In genomic region chr17:60525624-60526514, GRCh38 we compare ENCODE assay signal across 1 cellular context.
TF ChIP-seq lines count a peak whose summit lies in the region.

A gene with protein sequence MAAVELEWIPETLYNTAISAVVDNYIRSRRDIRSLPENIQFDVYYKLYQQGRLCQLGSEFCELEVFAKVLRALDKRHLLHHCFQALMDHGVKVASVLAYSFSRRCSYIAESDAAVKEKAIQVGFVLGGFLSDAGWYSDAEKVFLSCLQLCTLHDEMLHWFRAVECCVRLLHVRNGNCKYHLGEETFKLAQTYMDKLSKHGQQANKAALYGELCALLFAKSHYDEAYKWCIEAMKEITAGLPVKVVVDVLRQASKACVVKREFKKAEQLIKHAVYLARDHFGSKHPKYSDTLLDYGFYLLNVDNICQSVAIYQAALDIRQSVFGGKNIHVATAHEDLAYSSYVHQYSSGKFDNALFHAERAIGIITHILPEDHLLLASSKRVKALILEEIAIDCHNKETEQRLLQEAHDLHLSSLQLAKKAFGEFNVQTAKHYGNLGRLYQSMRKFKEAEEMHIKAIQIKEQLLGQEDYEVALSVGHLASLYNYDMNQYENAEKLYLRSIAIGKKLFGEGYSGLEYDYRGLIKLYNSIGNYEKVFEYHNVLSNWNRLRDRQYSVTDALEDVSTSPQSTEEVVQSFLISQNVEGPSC (minus strand): TSS chr17:60526242. CDS start chr17:60525931, 311 bp downstream.

TF ChIP-seq in HepG2, 621 proteins besides CTCF, POLR2A, EP300 and RAD21 (continued from another document and continues in another):
- TF ChIP-seq, protein P1, sequence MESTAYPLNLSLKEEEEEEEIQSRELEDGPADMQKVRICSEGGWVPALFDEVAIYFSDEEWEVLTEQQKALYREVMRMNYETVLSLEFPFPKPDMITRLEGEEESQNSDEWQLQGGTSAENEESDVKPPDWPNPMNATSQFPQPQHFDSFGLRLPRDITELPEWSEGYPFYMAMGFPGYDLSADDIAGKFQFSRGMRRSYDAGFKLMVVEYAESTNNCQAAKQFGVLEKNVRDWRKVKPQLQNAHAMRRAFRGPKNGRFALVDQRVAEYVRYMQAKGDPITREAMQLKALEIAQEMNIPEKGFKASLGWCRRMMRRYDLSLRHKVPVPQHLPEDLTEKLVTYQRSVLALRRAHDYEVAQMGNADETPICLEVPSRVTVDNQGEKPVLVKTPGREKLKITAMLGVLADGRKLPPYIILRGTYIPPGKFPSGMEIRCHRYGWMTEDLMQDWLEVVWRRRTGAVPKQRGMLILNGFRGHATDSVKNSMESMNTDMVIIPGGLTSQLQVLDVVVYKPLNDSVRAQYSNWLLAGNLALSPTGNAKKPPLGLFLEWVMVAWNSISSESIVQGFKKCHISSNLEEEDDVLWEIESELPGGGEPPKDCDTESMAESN (CRISPR knock-in tag; conservative IDR thresholded peaks at IDR 0.05), result peak; percentile 90
- TF ChIP-seq CSRNP2 (CRISPR knock-in tag; conservative IDR thresholded peaks at IDR 0.05; ENCODE audit: low read depth), result no peak
- peak; percentile 89; the same call in 1 of the 2 replicates for TF ChIP-seq ZNF160 (CRISPR knock-in tag; IDR thresholded peaks at IDR 0.05)
- TF ChIP-seq, protein P2, sequence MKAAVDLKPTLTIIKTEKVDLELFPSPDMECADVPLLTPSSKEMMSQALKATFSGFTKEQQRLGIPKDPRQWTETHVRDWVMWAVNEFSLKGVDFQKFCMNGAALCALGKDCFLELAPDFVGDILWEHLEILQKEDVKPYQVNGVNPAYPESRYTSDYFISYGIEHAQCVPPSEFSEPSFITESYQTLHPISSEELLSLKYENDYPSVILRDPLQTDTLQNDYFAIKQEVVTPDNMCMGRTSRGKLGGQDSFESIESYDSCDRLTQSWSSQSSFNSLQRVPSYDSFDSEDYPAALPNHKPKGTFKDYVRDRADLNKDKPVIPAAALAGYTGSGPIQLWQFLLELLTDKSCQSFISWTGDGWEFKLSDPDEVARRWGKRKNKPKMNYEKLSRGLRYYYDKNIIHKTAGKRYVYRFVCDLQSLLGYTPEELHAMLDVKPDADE (CRISPR knock-in tag; IDR thresholded peaks at IDR 0.05), result peak; percentile 68; the same call in 1 of the 2 replicates
- TF ChIP-seq ZNF501 (CRISPR knock-in tag; IDR thresholded peaks at IDR 0.05), result peak; percentile 99
- peak; percentile 68 for TF ChIP-seq ISL2 (CRISPR knock-in tag; IDR thresholded peaks at IDR 0.05)
- no peak; the same call in 1 of the 2 replicates for TF ChIP-seq GABPA (IDR thresholded peaks at IDR 0.05; ENCODE audit: low read depth, low read length)
- peak; percentile 24 for TF ChIP-seq GABPA (CRISPR knock-in tag; IDR thresholded peaks at IDR 0.05; ENCODE audit: low read depth)
- 0 out of 2 replicates have a peak, but pooled peaks have one; percentile 26 for TF ChIP-seq THYN1 (CRISPR knock-in tag; IDR thresholded peaks at IDR 0.05; ENCODE audit: borderline replicate concordance, low read depth)
- no peak for TF ChIP-seq TCF7 (IDR thresholded peaks at IDR 0.05; ENCODE audit: low read depth)
- TF ChIP-seq, protein P3, sequence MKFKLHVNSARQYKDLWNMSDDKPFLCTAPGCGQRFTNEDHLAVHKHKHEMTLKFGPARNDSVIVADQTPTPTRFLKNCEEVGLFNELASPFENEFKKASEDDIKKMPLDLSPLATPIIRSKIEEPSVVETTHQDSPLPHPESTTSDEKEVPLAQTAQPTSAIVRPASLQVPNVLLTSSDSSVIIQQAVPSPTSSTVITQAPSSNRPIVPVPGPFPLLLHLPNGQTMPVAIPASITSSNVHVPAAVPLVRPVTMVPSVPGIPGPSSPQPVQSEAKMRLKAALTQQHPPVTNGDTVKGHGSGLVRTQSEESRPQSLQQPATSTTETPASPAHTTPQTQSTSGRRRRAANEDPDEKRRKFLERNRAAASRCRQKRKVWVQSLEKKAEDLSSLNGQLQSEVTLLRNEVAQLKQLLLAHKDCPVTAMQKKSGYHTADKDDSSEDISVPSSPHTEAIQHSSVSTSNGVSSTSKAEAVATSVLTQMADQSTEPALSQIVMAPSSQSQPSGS (CRISPR knock-in tag; IDR thresholded peaks at IDR 0.05), result peak; percentile 92
- TF ChIP-seq ZBTB8A (CRISPR knock-in tag; IDR thresholded peaks at IDR 0.05; ENCODE audit: borderline replicate concordance, low read depth), result no peak
- peak; percentile 92 for TF ChIP-seq SP4 (CRISPR knock-in tag; IDR thresholded peaks at IDR 0.05)
- no peak for TF ChIP-seq CEBPZ (IDR thresholded peaks at IDR 0.05; ENCODE audit: low read length)
- peak; percentile 66; the same call in 1 of the 3 replicates for TF ChIP-seq MXI1 (IDR thresholded peaks at IDR 0.05; ENCODE audit: borderline replicate concordance, low read depth, low read length)
- TF ChIP-seq ZNF496 (CRISPR knock-in tag; IDR thresholded peaks at IDR 0.05; ENCODE audit: insufficient replicate concordance), result no peak
- peak; percentile 99 for TF ChIP-seq GMEB2 (CRISPR knock-in tag; IDR thresholded peaks at IDR 0.05; ENCODE audit: low read depth)
- TF ChIP-seq FOSL2 (CRISPR knock-in tag; IDR thresholded peaks at IDR 0.05), result peak; percentile 68; the same call in 1 of the 2 replicates
- TF ChIP-seq, protein P4, sequence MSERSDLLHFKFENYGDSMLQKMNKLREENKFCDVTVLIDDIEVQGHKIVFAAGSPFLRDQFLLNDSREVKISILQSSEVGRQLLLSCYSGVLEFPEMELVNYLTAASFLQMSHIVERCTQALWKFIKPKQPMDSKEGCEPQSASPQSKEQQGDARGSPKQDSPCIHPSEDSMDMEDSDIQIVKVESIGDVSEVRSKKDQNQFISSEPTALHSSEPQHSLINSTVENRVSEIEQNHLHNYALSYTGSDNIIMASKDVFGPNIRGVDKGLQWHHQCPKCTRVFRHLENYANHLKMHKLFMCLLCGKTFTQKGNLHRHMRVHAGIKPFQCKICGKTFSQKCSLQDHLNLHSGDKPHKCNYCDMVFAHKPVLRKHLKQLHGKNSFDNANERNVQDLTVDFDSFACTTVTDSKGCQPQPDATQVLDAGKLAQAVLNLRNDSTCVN (CRISPR knock-in tag; IDR thresholded peaks at IDR 0.05; ENCODE audit: borderline replicate concordance), result peak; percentile 66; the same call in 1 of the 2 replicates
- TF ChIP-seq ZNF768 (CRISPR knock-in tag; IDR thresholded peaks at IDR 0.05), result peak; percentile 80; the same call in 1 of the 2 replicates
- TF ChIP-seq, protein P5, sequence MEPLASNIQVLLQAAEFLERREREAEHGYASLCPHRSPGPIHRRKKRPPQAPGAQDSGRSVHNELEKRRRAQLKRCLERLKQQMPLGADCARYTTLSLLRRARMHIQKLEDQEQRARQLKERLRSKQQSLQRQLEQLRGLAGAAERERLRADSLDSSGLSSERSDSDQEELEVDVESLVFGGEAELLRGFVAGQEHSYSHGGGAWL (CRISPR knock-in tag; IDR thresholded peaks at IDR 0.05), result peak; percentile 90
- TF ChIP-seq GLI4 (CRISPR knock-in tag; IDR thresholded peaks at IDR 0.05; ENCODE audit: borderline replicate concordance), result 0 out of 2 replicates have a peak, but pooled peaks have one; percentile 66
- 0 out of 2 replicates have a peak, but pooled peaks have one; percentile 60 for TF ChIP-seq SRY (CRISPR knock-in tag; IDR thresholded peaks at IDR 0.05)
- TF ChIP-seq KLF13 (CRISPR knock-in tag; IDR thresholded peaks at IDR 0.05), result no peak
- no peak for TF ChIP-seq TCF12 (IDR thresholded peaks at IDR 0.05)
- TF ChIP-seq TCF12 (CRISPR knock-in tag; IDR thresholded peaks at IDR 0.05), result peak; percentile 56; the same call in 1 of the 2 replicates
- TF ChIP-seq ZC3H13 (CRISPR knock-in tag; IDR thresholded peaks at IDR 0.05), result peak; percentile 74
- TF ChIP-seq, protein P6, sequence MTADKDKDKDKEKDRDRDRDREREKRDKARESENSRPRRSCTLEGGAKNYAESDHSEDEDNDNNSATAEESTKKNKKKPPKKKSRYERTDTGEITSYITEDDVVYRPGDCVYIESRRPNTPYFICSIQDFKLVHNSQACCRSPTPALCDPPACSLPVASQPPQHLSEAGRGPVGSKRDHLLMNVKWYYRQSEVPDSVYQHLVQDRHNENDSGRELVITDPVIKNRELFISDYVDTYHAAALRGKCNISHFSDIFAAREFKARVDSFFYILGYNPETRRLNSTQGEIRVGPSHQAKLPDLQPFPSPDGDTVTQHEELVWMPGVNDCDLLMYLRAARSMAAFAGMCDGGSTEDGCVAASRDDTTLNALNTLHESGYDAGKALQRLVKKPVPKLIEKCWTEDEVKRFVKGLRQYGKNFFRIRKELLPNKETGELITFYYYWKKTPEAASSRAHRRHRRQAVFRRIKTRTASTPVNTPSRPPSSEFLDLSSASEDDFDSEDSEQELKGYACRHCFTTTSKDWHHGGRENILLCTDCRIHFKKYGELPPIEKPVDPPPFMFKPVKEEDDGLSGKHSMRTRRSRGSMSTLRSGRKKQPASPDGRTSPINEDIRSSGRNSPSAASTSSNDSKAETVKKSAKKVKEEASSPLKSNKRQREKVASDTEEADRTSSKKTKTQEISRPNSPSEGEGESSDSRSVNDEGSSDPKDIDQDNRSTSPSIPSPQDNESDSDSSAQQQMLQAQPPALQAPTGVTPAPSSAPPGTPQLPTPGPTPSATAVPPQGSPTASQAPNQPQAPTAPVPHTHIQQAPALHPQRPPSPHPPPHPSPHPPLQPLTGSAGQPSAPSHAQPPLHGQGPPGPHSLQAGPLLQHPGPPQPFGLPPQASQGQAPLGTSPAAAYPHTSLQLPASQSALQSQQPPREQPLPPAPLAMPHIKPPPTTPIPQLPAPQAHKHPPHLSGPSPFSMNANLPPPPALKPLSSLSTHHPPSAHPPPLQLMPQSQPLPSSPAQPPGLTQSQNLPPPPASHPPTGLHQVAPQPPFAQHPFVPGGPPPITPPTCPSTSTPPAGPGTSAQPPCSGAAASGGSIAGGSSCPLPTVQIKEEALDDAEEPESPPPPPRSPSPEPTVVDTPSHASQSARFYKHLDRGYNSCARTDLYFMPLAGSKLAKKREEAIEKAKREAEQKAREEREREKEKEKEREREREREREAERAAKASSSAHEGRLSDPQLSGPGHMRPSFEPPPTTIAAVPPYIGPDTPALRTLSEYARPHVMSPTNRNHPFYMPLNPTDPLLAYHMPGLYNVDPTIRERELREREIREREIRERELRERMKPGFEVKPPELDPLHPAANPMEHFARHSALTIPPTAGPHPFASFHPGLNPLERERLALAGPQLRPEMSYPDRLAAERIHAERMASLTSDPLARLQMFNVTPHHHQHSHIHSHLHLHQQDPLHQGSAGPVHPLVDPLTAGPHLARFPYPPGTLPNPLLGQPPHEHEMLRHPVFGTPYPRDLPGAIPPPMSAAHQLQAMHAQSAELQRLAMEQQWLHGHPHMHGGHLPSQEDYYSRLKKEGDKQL (CRISPR knock-in tag; IDR thresholded peaks at IDR 0.05; ENCODE audit: low read depth), result no peak
- TF ChIP-seq PATZ1 (CRISPR knock-in tag; IDR thresholded peaks at IDR 0.05), result peak; percentile 92
- no peak for TF ChIP-seq SMARCC2 (IDR thresholded peaks at IDR 0.05)
